Comparison of ENCODE assay signal across 18 cellular contexts in genomic region chr12:30828686-30829085, GRCh38.
"Had no signal": no experiment of that assay in that cellular context is flagged by ENCODE, and none has a peak within 500 bp of the region (broad histone marks: within the 10 kb centered on the region; RNA-seq: fewer than 3 reads in every experiment).

No MANE protein-coding gene starts in this region.

- H3K4me3 ChIP-seq: body of pancreas, colonic mucosa, esophagus squamous epithelium, left ventricle myocardium inferior, smooth muscle cell, suprapubic skin had no signal

- H3K9me3 ChIP-seq: body of pancreas, colonic mucosa, esophagus squamous epithelium, left ventricle myocardium inferior, neutrophil, suprapubic skin had no signal

- H3K4me3 Mint-ChIP-seq: activated naive CD4-positive, alpha-beta T cell treated with anti-CD3 and anti-CD28 coated beads, Interleukin-2, amount 10 ng/mL, durations not matched to agents 7 days and 5 days; memory B cell; natural killer cell; stimulated activated naive CD8-positive, alpha-beta T cell treated with anti-CD3 and anti-CD28 coated beads, Interleukin-15, Interleukin-2, amounts not matched to agents 100 ng/mL and 50 ng/mL, for 24 hours had no signal

- H3K4me2 ChIP-seq: smooth muscle cell had no signal

- H3K9me3 Mint-ChIP-seq: activated naive CD4-positive, alpha-beta T cell treated with anti-CD3 and anti-CD28 coated beads, Interleukin-2, amount 10 ng/mL, durations not matched to agents 7 days and 5 days; activated T-helper 2 cell treated with anti-CD3 and anti-CD28 coated beads, Interferon-gamma antibody, Interleukin-2, Interleukin-4, amounts not matched to agents 10 μg/mL and 5 μg/mL and 100 μg/mL, durations not matched to agents 14 hours and 24 hours and 36 hours; memory B cell; natural killer cell had no signal

- ATAC-seq: body of pancreas, natural killer cell, right cardiac atrium had no signal

- H3K27me3 ChIP-seq: body of pancreas, colonic mucosa had no signal

- DNase-seq: activated CD4-positive, alpha-beta T cell treated with anti-CD3 and anti-CD28 coated beads, Interleukin-2, amount 50 U/mL, for 4 hours; activated CD4-positive, CD25-positive, alpha-beta regulatory T cell treated with anti-CD3 and anti-CD28 coated beads, Interleukin-2, amount 50 U/mL, for 72 hours; activated naive CD4-positive, alpha-beta T cell treated with anti-CD3 and anti-CD28 coated beads, Interleukin-2, amount 10 ng/mL, durations not matched to agents 7 days and 5 days; body of pancreas; central memory CD4-positive, alpha-beta T cell; colonic mucosa; esophagus squamous epithelium; left ventricle myocardium inferior; natural killer cell; right cardiac atrium; T-helper 1 cell; T1000 had no signal

- H3K4me1 ChIP-seq: colonic mucosa, esophagus squamous epithelium, left ventricle myocardium inferior, suprapubic skin had no signal

- H3K27ac ChIP-seq: body of pancreas, colonic mucosa, esophagus squamous epithelium, left ventricle myocardium inferior, neutrophil, suprapubic skin had no signal

- H3K36me3 ChIP-seq: colonic mucosa, esophagus squamous epithelium, left ventricle myocardium inferior, neutrophil, suprapubic skin had no signal

- H3K4me1 Mint-ChIP-seq: memory B cell had no signal

- H3K36me3 Mint-ChIP-seq: activated naive CD4-positive, alpha-beta T cell treated with anti-CD3 and anti-CD28 coated beads, Interleukin-2, amount 10 ng/mL, durations not matched to agents 7 days and 5 days; memory B cell; natural killer cell had no signal

- H3K27ac Mint-ChIP-seq: activated naive CD4-positive, alpha-beta T cell treated with anti-CD3 and anti-CD28 coated beads, Interleukin-2, amount 10 ng/mL, durations not matched to agents 7 days and 5 days; activated T-helper 2 cell treated with anti-CD3 and anti-CD28 coated beads, Interferon-gamma antibody, Interleukin-2, Interleukin-4, amounts not matched to agents 10 μg/mL and 5 μg/mL and 100 μg/mL, durations not matched to agents 14 hours and 24 hours and 36 hours; memory B cell; natural killer cell; stimulated activated naive CD8-positive, alpha-beta T cell treated with anti-CD3 and anti-CD28 coated beads, Interleukin-15, Interleukin-2, amounts not matched to agents 100 ng/mL and 50 ng/mL, for 24 hours had no signal
